In genomic region chr10:101580486-101581399, GRCh38 we compare ENCODE assay signal across 19 cellular contexts. TPM values are rescaled to one million over a fixed set of nuclear protein-coding genes. Genes with fewer than 3 reads are reported as not detected.
DNase-seq lines count a peak whose midpoint lies in the region; ATAC-seq and TF ChIP-seq lines count a peak whose summit lies in the region.
"Had no signal": no experiment of that assay in that cellular context is flagged by ENCODE, and none has a peak within 500 bp of the region (broad histone marks: within the 10 kb centered on the region; RNA-seq: fewer than 3 reads in every experiment).

No MANE protein-coding gene starts in this region.

- H3K27me3 ChIP-seq in lower lobe of right lung (ENCODE audit: low read depth) (no peaks in the 10 kb centered on the region), GM23248 (replicated peaks; ENCODE audit: insufficient read depth) (no peaks in the 10 kb centered on the region)
- H3K27me3 ChIP-seq: SJSA1 had no signal

- ATAC-seq in lower lobe of right lung: no peak
- ATAC-seq in activated T-cell treated with anti-CD3 and anti-CD28 coated beads, Interleukin-2, amount 50 U/mL, for 72 hours (replicated peaks in 1 of 2): no peak
- ATAC-seq: HCT116, PC-3 had no signal

- H3K4me1 Mint-ChIP-seq in chondrocyte (ENCODE audit: low read depth): no peaks in the 10 kb centered on the region
- H3K4me1 Mint-ChIP-seq in activated T-cell treated with anti-CD3 and anti-CD28 coated beads, Interleukin-2, amount 50 U/mL, for 72 hours (ENCODE audit: low read depth): no peaks in the 10 kb centered on the region

- WGBS in GM23248 (ENCODE audit: low coverage in 1 of 2, low lambda C conversion rate in 2 of 2, missing lambda C conversion rate in 2 of 2), 2 experiments: 81 to 86% methylated on average over 10 of the region's 10 CpGs

- H3K9ac ChIP-seq in GM23248: no peak overlapping the region

- H3K4me2 ChIP-seq in GM23248 (ENCODE audit: unreplicated experiment): no peak overlapping the region

- intact Hi-C loops in lower lobe of right lung (cut with DNase I): no loop called here

- no peak overlapping the region for H2AFZ ChIP-seq in GM23248

- no peaks in the 10 kb centered on the region for H3K79me2 ChIP-seq in GM23248 (ENCODE audit: insufficient read depth)

- no peak overlapping the region for H3K4me3 ChIP-seq in Jurkat, Clone E6-1 (ENCODE audit: low read length)
- H3K4me3 ChIP-seq in lower lobe of right lung (no peak overlapping the region), GM23248 (no peak overlapping the region)
- H3K4me3 ChIP-seq: SJSA1 had no signal

- peak; percentile 3 for DNase-seq in NCI-H2171 treated with DMSO at 0.1 percent for 48 hours (lab: John Stamatoyannopoulos, UW)
- no peak for DNase-seq in NCI-H2171 (lab: John Stamatoyannopoulos, UW)
- peak; percentile 52 for DNase-seq in Jurkat, Clone E6-1 (ENCODE audit: low read depth, low spot score)
- DNase-seq in chondrocyte (ENCODE audit: low spot score): peak; percentile 60
- DNase-seq in lower lobe of right lung: peak; percentile 6
- DNase-seq in GM23248: no peak
- no peak for DNase-seq in OCI-M2 (lab: John Stamatoyannopoulos, UW; ENCODE audit: unreplicated experiment)
- no peak for DNase-seq in activated T-cell treated with anti-CD3 and anti-CD28 coated beads, Interleukin-2, amount 50 U/mL, for 72 hours
- DNase-seq: AML-193, DMS79, NCI-H1417 treated with DMSO at 0.1 percent for 48 hours, NCI-H1930, NCI-H446 treated with DMSO at 0.1 percent for 48 hours, NCI-H69, PC-3 had no signal

- H3K9me3 Mint-ChIP-seq in chondrocyte (ENCODE audit: low read depth): no peaks in the 10 kb centered on the region
- no peaks in the 10 kb centered on the region for H3K9me3 Mint-ChIP-seq in activated T-cell treated with anti-CD3 and anti-CD28 coated beads, Interleukin-2, amount 50 U/mL, for 72 hours

- in situ Hi-C loops in GM23248 (cut with MboI): no loop called here

- no peak overlapping the region for H3K4me3 Mint-ChIP-seq in chondrocyte (ENCODE audit: unreplicated experiment)
- H3K4me3 Mint-ChIP-seq in activated T-cell treated with anti-CD3 and anti-CD28 coated beads, Interleukin-2, amount 50 U/mL, for 72 hours: no peak overlapping the region

- H3K36me3 ChIP-seq in lower lobe of right lung: peaks cover 75% of the 10 kb centered on the region
- H3K36me3 ChIP-seq in GM23248 (ENCODE audit: low read depth): no peaks in the 10 kb centered on the region

- H3K9me3 ChIP-seq in lower lobe of right lung: no peaks in the 10 kb centered on the region
- no peaks in the 10 kb centered on the region for H3K9me3 ChIP-seq in GM23248 (ENCODE audit: low read depth)
- H3K9me3 ChIP-seq: SJSA1 had no signal

- H3K4me1 ChIP-seq in lower lobe of right lung (peaks cover 1% of the 10 kb centered on the region), GM23248 (ENCODE audit: insufficient read depth) (no peaks in the 10 kb centered on the region)

- H3K27ac Mint-ChIP-seq in chondrocyte (ENCODE audit: unreplicated experiment): peak overlapping the region; percentile 41
- H3K27ac Mint-ChIP-seq in activated T-cell treated with anti-CD3 and anti-CD28 coated beads, Interleukin-2, amount 50 U/mL, for 72 hours: no peak overlapping the region

- TF ChIP-seq CTCF in chondrocyte (IDR thresholded peaks at IDR 0.05): no peak
- TF ChIP-seq CTCF in lower lobe of right lung (IDR thresholded peaks at IDR 0.05): no peak

- no peak overlapping the region for H3K27ac ChIP-seq in lower lobe of right lung
- H3K27ac ChIP-seq in GM23248: no peak overlapping the region
- H3K27ac ChIP-seq: 22Rv1, C4-2B, SJSA1 had no signal

- H4K20me1 ChIP-seq in GM23248 (ENCODE audit: insufficient read depth): no peaks in the 10 kb centered on the region

- H3K9me2 ChIP-seq in GM23248 (ENCODE audit: insufficient read depth): no peaks in the 10 kb centered on the region

- no peaks in the 10 kb centered on the region for H3F3A ChIP-seq in GM23248 (ENCODE audit: insufficient read depth)

- no peaks in the 10 kb centered on the region for H3K27me3 Mint-ChIP-seq in chondrocyte (ENCODE audit: low read depth)
- no peaks in the 10 kb centered on the region for H3K27me3 Mint-ChIP-seq in activated T-cell treated with anti-CD3 and anti-CD28 coated beads, Interleukin-2, amount 50 U/mL, for 72 hours (ENCODE audit: low read depth)

- peaks cover 4% of the 10 kb centered on the region for H3K36me3 Mint-ChIP-seq in chondrocyte (ENCODE audit: low read depth)
- peaks cover 4 to 6% of the 10 kb centered on the region in 2 donors for H3K36me3 Mint-ChIP-seq in activated T-cell treated with anti-CD3 and anti-CD28 coated beads, Interleukin-2, amount 50 U/mL, for 72 hours (ENCODE audit: insufficient read depth in 2 of 2)

RNA-seq across cellular contexts. Expression of gene POLL, which starts 7.3 kb away (rescaled TPM):
- 16.4 TPM for polyA plus RNA-seq in Jurkat, Clone E6-1 (2012; ENCODE audit: insufficient read depth, insufficient read length)
- total RNA-seq in chondrocyte (21.2 to 31.0 TPM (median 23.4 TPM) in 3 replicates), lower lobe of right lung (36.9 TPM)
- 8.5 and 13.1 TPM in 2 replicates for total RNA-seq in GM23248 (2014; rRNA removed; shearing (Covaris generic))
- 11.5 and 12.1 TPM in 2 replicates for polyA plus RNA-seq in GM23248 (2016; fragmentation: Nextera tagmentation; extraction: Ambion mirVana)
- 10 to 100 TPM; 34.8 to 38.0 TPM for total RNA-seq in activated T-cell treated with anti-CD3 and anti-CD28 coated beads, Interleukin-2, amount 50 U/mL, for 72 hours

RNA-seq across cellular contexts. Expression of gene DPCD, which starts 7.4 kb away (rescaled TPM):
- polyA plus RNA-seq in Jurkat, Clone E6-1 (2012; ENCODE audit: insufficient read depth, insufficient read length): 7.6 TPM
- total RNA-seq in chondrocyte (13.9 to 19.0 TPM (median 18.3 TPM) in 3 replicates), lower lobe of right lung (12.9 TPM)
- 29.2 and 57.9 TPM in 2 replicates for total RNA-seq in GM23248 (2014; rRNA removed; shearing (Covaris generic))
- polyA plus RNA-seq in GM23248 (2016; fragmentation: Nextera tagmentation; extraction: Ambion mirVana): 59.9 and 65.6 TPM in 2 replicates
- total RNA-seq in activated T-cell treated with anti-CD3 and anti-CD28 coated beads, Interleukin-2, amount 50 U/mL, for 72 hours: 1 to 10 TPM; 4.5 to 4.7 TPM

Comparison
In these comparisons a context has a peak if more than half of its experiments do, and no peak if none do; other contexts are left out.
1. DNase-seq: peak in NCI-H2171 treated with DMSO at 0.1 percent for 48 hours (single experiment), Jurkat, Clone E6-1 (single experiment), chondrocyte (single experiment) and lower lobe of right lung (single experiment); none in NCI-H2171 (single experiment), GM23248 (single experiment), OCI-M2 (single experiment) and activated T-cell treated with anti-CD3 and anti-CD28 coated beads, Interleukin-2, amount 50 U/mL, for 72 hours (0 of 2).